ENCODE assay signal across 1 cellular context in genomic region chr7:3754488-3755365, GRCh38.
TF ChIP-seq lines count a peak whose summit lies in the region.

No MANE protein-coding gene starts in this region.

TF ChIP-seq in SK-N-SH, 30 proteins besides CTCF, POLR2A, EP300 and RAD21 (continued from another document):
- TF ChIP-seq REST (IDR thresholded peaks at IDR 0.05; ENCODE audit: low read depth, low read length) (no peak), GABPA (IDR thresholded peaks at IDR 0.05; ENCODE audit: low read depth) (no peak), CHD2 (IDR thresholded peaks at IDR 0.05; ENCODE audit: low read length, partially characterized antibody) (no peak), SIN3A (IDR thresholded peaks at IDR 0.05; ENCODE audit: borderline replicate concordance, low read depth, low read length) (no peak), GATA2 (CRISPR knock-in tag; IDR thresholded peaks at IDR 0.05) (no peak), USF1 (IDR thresholded peaks at IDR 0.05; ENCODE audit: borderline replicate concordance, low read depth) (no peak), FOSL2 (IDR thresholded peaks at IDR 0.05; ENCODE audit: borderline replicate concordance, low read depth) (no peak), USF2 (IDR thresholded peaks at IDR 0.05; ENCODE audit: borderline replicate concordance, low read depth, low read length) (no peak), NRF1 (IDR thresholded peaks at IDR 0.05; ENCODE audit: low read depth, low read length) (no peak), RCOR1 (IDR thresholded peaks at IDR 0.05; ENCODE audit: low read length) (no peak), FOXM1 (IDR thresholded peaks at IDR 0.05; ENCODE audit: low read depth) (no peak), YY1 (IDR thresholded peaks at IDR 0.05; ENCODE audit: low read depth) (no peak)
